In the genomic region with DNA sequence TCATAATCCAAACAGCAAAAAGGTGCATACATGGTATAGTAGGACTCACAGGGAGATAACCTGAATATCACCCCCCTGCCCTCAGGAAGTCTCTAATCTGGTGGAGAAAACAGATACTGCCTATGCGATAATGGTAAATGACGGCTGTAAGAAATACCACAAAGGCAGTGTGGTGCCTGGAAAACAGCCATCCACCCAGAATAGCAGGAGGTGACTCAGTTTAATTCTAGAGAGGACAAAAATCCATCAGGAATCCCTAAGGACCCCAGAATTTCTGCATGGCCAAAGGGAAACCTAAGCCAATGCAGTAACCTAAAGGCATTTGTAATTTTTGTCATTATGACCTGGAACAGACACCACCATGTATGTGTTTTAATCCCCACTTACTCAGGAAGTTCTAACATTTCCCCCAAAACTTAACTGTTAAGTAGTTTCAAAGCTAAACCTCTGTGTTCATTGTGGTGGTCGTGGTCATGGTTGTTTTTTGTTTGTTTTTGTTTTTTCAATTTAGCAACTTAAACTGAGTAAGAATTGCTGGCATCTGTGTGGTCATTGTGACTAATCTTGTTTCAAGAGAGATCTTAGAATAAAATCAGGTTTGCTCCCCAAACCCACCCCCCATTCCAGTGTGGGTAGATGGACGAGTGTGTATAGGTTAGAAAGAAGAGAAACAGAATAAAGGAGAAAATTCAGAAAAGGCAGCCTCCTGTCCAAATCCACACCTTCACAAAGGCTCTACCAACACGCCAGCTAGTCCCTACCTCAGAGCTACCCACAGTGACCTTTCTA, we compare ENCODE assay signal across 1 cellular context.
TF ChIP-seq lines count a peak whose summit lies in the region.

No MANE protein-coding gene starts in this region.

TF ChIP-seq in IMR-90, 13 proteins besides CTCF, POLR2A, EP300 and RAD21 (continued from another document):
- TF ChIP-seq RFX5 (IDR thresholded peaks at IDR 0.05; ENCODE audit: low read depth, low read length) = no peak
- TF ChIP-seq, protein P1, sequence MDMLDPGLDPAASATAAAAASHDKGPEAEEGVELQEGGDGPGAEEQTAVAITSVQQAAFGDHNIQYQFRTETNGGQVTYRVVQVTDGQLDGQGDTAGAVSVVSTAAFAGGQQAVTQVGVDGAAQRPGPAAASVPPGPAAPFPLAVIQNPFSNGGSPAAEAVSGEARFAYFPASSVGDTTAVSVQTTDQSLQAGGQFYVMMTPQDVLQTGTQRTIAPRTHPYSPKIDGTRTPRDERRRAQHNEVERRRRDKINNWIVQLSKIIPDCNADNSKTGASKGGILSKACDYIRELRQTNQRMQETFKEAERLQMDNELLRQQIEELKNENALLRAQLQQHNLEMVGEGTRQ (IDR thresholded peaks at IDR 0.05; ENCODE audit: low read depth, low read length) = no peak
